8 cellular contexts compared by ENCODE assay signal in the genomic region with DNA sequence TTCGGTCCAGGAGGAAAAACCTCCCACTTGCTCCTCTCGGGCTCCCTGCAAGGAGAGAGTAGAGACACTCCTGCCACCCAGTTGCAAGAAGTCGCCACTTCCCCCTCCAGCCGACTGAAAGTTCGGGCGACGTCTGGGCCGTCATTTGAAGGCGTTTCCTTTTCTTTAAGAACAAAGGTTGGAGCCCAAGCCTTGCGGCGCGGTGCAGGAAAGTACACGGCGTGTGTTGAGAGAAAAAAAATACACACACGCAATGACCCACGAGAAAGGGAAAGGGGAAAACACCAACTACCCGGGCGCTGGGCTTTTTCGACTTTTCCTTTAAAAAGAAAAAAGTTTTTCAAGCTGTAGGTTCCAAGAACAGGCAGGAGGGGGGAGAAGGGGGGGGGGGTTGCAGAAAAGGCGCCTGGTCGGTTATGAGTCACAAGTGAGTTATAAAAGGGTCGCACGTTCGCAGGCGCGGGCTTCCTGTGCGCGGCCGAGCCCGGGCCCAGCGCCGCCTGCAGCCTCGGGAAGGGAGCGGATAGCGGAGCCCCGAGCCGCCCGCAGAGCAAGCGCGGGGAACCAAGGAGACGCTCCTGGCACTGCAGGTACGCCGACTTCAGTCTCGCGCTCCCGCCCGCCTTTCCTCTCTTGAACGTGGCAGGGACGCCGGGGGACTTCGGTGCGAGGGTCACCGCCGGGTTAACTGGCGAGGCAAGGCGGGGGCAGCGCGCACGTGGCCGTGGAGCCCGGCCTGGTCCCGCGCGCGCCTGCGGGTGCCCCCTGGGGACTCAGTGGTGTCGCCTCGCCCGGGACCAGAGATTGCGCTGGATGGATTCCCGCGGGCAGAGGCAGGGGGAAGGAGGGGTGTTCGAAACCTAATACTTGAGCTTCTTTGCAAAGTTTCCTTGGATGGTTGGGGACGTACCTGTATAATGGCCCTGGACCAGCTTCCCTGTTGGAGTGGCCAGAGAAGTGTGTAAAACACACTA. TPM values are rescaled to one million over a fixed set of nuclear protein-coding genes. Genes with fewer than 3 reads are reported as not detected.
DNase-seq lines count a peak whose midpoint lies in the region; ATAC-seq and TF ChIP-seq lines count a peak whose summit lies in the region.

No MANE protein-coding gene starts in this region.

- ATAC-seq in GM18502 (IDR thresholded peaks at IDR 0.05; ENCODE audit: poor library complexity, unreplicated experiment) (peak; percentile 43), HG02884 (IDR thresholded peaks at IDR 0.05; ENCODE audit: unreplicated experiment) (peak; percentile 39), omental fat pad (ENCODE audit: low FRiP score) (peak; percentile 76)

- TF ChIP-seq POLR2A in testis (IDR thresholded peaks at IDR 0.05): no peak

- peaks cover 4% of the 10 kb centered on the region for H3K9me3 Mint-ChIP-seq in activated T-cell treated with anti-CD3 and anti-CD28 coated beads, Interleukin-2, amount 50 U/mL, for 24 hours

- H3K4me3 ChIP-seq in fibroblast of the aortic adventitia (ENCODE audit: low read depth, low read length) (peak overlapping the region; percentile 75), testis (peak overlapping the region; percentile 45 to 60)

- H3K27me3 Mint-ChIP-seq in activated T-cell treated with anti-CD3 and anti-CD28 coated beads, Interleukin-2, amount 50 U/mL, for 24 hours: no peaks in the 10 kb centered on the region

- WGBS in testis, 2 donors: 6 to 15% methylated on average over 39 to 68 of the region's 74 CpGs

- H3K27ac Mint-ChIP-seq in activated T-cell treated with anti-CD3 and anti-CD28 coated beads, Interleukin-2, amount 50 U/mL, for 24 hours: peak overlapping the region; percentile 98

- no peak overlapping the region for H3K27ac ChIP-seq in testis

- peaks cover 49% of the 10 kb centered on the region for H3K4me1 Mint-ChIP-seq in activated T-cell treated with anti-CD3 and anti-CD28 coated beads, Interleukin-2, amount 50 U/mL, for 24 hours (ENCODE audit: low read depth)

- H3K4me3 Mint-ChIP-seq in activated T-cell treated with anti-CD3 and anti-CD28 coated beads, Interleukin-2, amount 50 U/mL, for 24 hours: peak overlapping the region; percentile 95

- peak; percentile 79 for DNase-seq in NOMO-1 treated with DMSO at 0.1 percent for 48 hours (lab: John Stamatoyannopoulos, UW; ENCODE audit: unreplicated experiment)
- DNase-seq in activated T-cell treated with anti-CD3 and anti-CD28 coated beads, Interleukin-2, amount 50 U/mL, for 24 hours: peak; percentile 96
- DNase-seq in fibroblast of the aortic adventitia (ENCODE audit: low read depth): peak; percentile 73
- no peak for DNase-seq in omental fat pad (ENCODE audit: low spot score)
- peak; percentile 37 for DNase-seq in testis
- no peak for DNase-seq in NCI-H2196 (lab: John Stamatoyannopoulos, UW; ENCODE audit: unreplicated experiment)

- TF ChIP-seq CTCF in fibroblast of the aortic adventitia (IDR thresholded peaks at IDR 0.05; ENCODE audit: insufficient read depth, low read length): peak; percentile 44
- TF ChIP-seq CTCF in omental fat pad (IDR thresholded peaks at IDR 0.05): peak in 1 of 3 donors; percentile 7
- no peak for TF ChIP-seq CTCF in testis (IDR thresholded peaks at IDR 0.05)

- H3K27me3 ChIP-seq in testis: no peaks in the 10 kb centered on the region

- H3K4me1 ChIP-seq in testis: peaks cover 4% of the 10 kb centered on the region

- no peaks in the 10 kb centered on the region for H3K9me3 ChIP-seq in testis

- no peaks in the 10 kb centered on the region for H3K36me3 ChIP-seq in testis (ENCODE audit: low read depth, missing control alignments)

- H3K36me3 Mint-ChIP-seq in activated T-cell treated with anti-CD3 and anti-CD28 coated beads, Interleukin-2, amount 50 U/mL, for 24 hours (ENCODE audit: low read depth): peaks cover 71% of the 10 kb centered on the region

- intact Hi-C loops in testis (cut with DNase I; ENCODE audit: low total_unique reads): no loop called here

RNA-seq across cellular contexts. Expression of a gene that starts 45.3 kb away (rescaled TPM):
- total RNA-seq in fibroblast of the aortic adventitia (ENCODE audit: low replicate concordance) (7.6 and 36.1 TPM in 2 replicates), omental fat pad (10 to 100 TPM; 14.2 to 18.6 (median 14.9) TPM), testis (10 to 100 TPM; 35.5 to 48.8 TPM)
- 66.7 TPM for polyA plus RNA-seq in testis (ENCODE audit: insufficient read depth, low read depth, low replicate concordance)

Comparison
In these comparisons a context has a peak if more than half of its experiments do, and no peak if none do; other contexts are left out.
1. DNase-seq: peak in NOMO-1 treated with DMSO at 0.1 percent for 48 hours (single experiment), activated T-cell treated with anti-CD3 and anti-CD28 coated beads, Interleukin-2, amount 50 U/mL, for 24 hours (single experiment), fibroblast of the aortic adventitia (single experiment) and testis (single experiment); none in omental fat pad (single experiment) and NCI-H2196 (single experiment).
2. Peak in every context shown above with its lines, with median percentiles within 50 percentile points of each other: ATAC-seq.